In genomic region chr19:35628565-35629331, GRCh38 we compare ENCODE assay signal across 1 cellular context.
TF ChIP-seq lines count a peak whose summit lies in the region.

Gene RBM42 (plus strand): TSS chr19:35629036. CDS start chr19:35629154, 118 bp downstream.

TF ChIP-seq in HCT116, 20 proteins besides CTCF, POLR2A, EP300 and RAD21 (continued from another document):
- TF ChIP-seq ZBTB33 (IDR thresholded peaks at IDR 0.05; ENCODE audit: extremely low read depth, insufficient replicate concordance, low read length): no peak
- peak; percentile 69; the same call in 1 of the 2 replicates for TF ChIP-seq POLR2AphosphoS5 (IDR thresholded peaks at IDR 0.05; ENCODE audit: low read depth, low read length)
- TF ChIP-seq ELF1 (IDR thresholded peaks at IDR 0.05; ENCODE audit: borderline replicate concordance, low read depth): no peak; the same call in 1 of the 2 replicates
